In genomic region chr6:14217728-14218637, GRCh38 we compare ENCODE assay signal across 16 cellular contexts.
DNase-seq lines count a peak whose midpoint lies in the region; ATAC-seq, FAIRE-seq and TF ChIP-seq lines count a peak whose summit lies in the region.
"Had no signal": no experiment of that assay in that cellular context is flagged by ENCODE, and none has a peak within 500 bp of the region (broad histone marks: within the 10 kb centered on the region; RNA-seq: fewer than 3 reads in every experiment).

No MANE protein-coding gene starts in this region.

- 69% methylated on average over 12 of the region's 12 CpGs for WGBS in GM12878 (ENCODE audit: insufficient coverage, insufficient replicate concordance, low lambda C conversion rate, missing lambda C conversion rate)

- no peak for TF ChIP-seq POLR2A in GM12878 (IDR thresholded peaks at IDR 0.05; ENCODE audit: low read depth, low read length)

- FAIRE-seq in GM12878 (lab: Jason Lieb, UNC), result no peak
- FAIRE-seq: HTR-8/SVneo had no signal

- no peak overlapping the region for H3K4me3 Mint-ChIP-seq in nephron
- H3K4me3 Mint-ChIP-seq: activated naive CD8-positive, alpha-beta T cell treated with anti-CD3 and anti-CD28 coated beads for 36 hours had no signal

- SMC1A ChIA-PET in GM12878 (lab: Charles Lee; ENCODE audit: uncharacterized antibody, unreplicated experiment), result interaction anchor here (0.5 to 2.1 kb wide), 5 partner anchors 11 to 441 kb away, joined by 3 to 13 read pairs (median 3); no protein-coding TSS in a partner anchor

- H3K27ac Mint-ChIP-seq in nephron, result peak overlapping the region in 2 of 3 experiments; percentile 57 to 85
- H3K27ac Mint-ChIP-seq: activated naive CD8-positive, alpha-beta T cell treated with anti-CD3 and anti-CD28 coated beads for 36 hours; T-cell had no signal

- H3K27me3 ChIP-seq in GM12878 (replicated peaks in 1 of 2; ENCODE audit: control insufficient read depth in 2 of 2, insufficient read depth in 2 of 2, low read length in 1 of 2), result no peaks in the 10 kb centered on the region

- H3K4me1 Mint-ChIP-seq in nephron, result peaks cover 29% of the 10 kb centered on the region

- peak; percentile 91 for DNase-seq in DMS53 (lab: John Stamatoyannopoulos, UW)
- peak; percentile 25 to 72 for DNase-seq in NCI-H2081 (lab: John Stamatoyannopoulos, UW)
- no peak for DNase-seq in GM12878 (ENCODE audit: low read depth, low spot score)
- DNase-seq in NCI-H187 (lab: John Stamatoyannopoulos, UW), result no peak
- DNase-seq in ureter (ENCODE audit: low spot score), result no peak
- no peak for DNase-seq in coronary artery (ENCODE audit: low spot score)
- DNase-seq: activated CD4-positive, alpha-beta T cell treated with anti-CD3 and anti-CD28 coated beads for 4 hours; activated naive CD8-positive, alpha-beta T cell treated with anti-CD3 and anti-CD28 coated beads for 36 hours; effector memory CD4-positive, alpha-beta T cell; NCI-H524; stimulated activated naive CD4-positive, alpha-beta T cell; T-cell had no signal

- intact Hi-C loops in GM12878 (cut with micrococcal nuclease; ENCODE audit: unreplicated experiment), result no loop called here

- no peak for TF ChIP-seq EP300 in GM12878 (IDR thresholded peaks at IDR 0.05; ENCODE audit: borderline replicate concordance in 1 of 2, control insufficient read depth in 1 of 2, low read depth in 2 of 2, low read length in 2 of 2)

- no peaks in the 10 kb centered on the region for H3K9me3 ChIP-seq in GM12878 (replicated peaks; ENCODE audit: control insufficient read depth, insufficient read depth, low read length)

- H3K36me3 Mint-ChIP-seq in nephron (ENCODE audit: low read depth), result no peaks in the 10 kb centered on the region
- H3K36me3 Mint-ChIP-seq: activated naive CD8-positive, alpha-beta T cell treated with anti-CD3 and anti-CD28 coated beads for 36 hours; T-cell had no signal

- TF ChIP-seq CTCF in GM12878 (IDR thresholded peaks at IDR 0.05 in 2 of 3, conservative IDR thresholded peaks at IDR 0.05 in 1 of 3; ENCODE audit: control insufficient read depth in 2 of 3, extremely low read depth in 1 of 3, insufficient read depth in 1 of 3, low read depth in 3 of 3, low read length in 3 of 3) (no peak), nephron (IDR thresholded peaks at IDR 0.05; ENCODE audit: unreplicated experiment in 3 of 3) (no peak), coronary artery (IDR thresholded peaks at IDR 0.05) (no peak)

- H3K4me3 ChIP-seq in GM12878 (no peak overlapping the region), coronary artery (no peak overlapping the region)
- H3K4me3 ChIP-seq: skin epidermis had no signal

- ATAC-seq in GM12878 (peak; percentile 40; the same call in 2 of the 3 replicates), HG02981 (IDR thresholded peaks at IDR 0.05; ENCODE audit: unreplicated experiment) (no peak)
- ATAC-seq: T-cell had no signal

- CTCF ChIA-PET in GM12878 (lab: Yijun Ruan, JAX), result interaction anchor here (0.9 to 2.0 kb wide), 3 partner anchors 99 to 1988 kb away, joined by 3 to 10 read pairs (median 3); no protein-coding TSS in a partner anchor

- no peak overlapping the region; the same call in 1 of the 2 replicates for H3K4me2 ChIP-seq in GM12878 (ENCODE audit: control insufficient read depth, insufficient read depth)

- H3K27ac ChIP-seq in GM12878 (ENCODE audit: control insufficient read depth, insufficient read depth), result no peak overlapping the region
- no peak overlapping the region for H3K27ac ChIP-seq in coronary artery

- no peaks in the 10 kb centered on the region for H3K79me2 ChIP-seq in GM12878 (ENCODE audit: control insufficient read depth, insufficient read depth, low read length)

- H3K27me3 Mint-ChIP-seq in nephron (ENCODE audit: low read depth), result peaks cover 5% of the 10 kb centered on the region
- H3K27me3 Mint-ChIP-seq: activated naive CD8-positive, alpha-beta T cell treated with anti-CD3 and anti-CD28 coated beads for 36 hours had no signal

- in situ Hi-C loops in GM12878 (cut with MboI), result loop anchor here (10.0 to 25.0 kb wide), 3 partner anchors 1167 to 1394 kb away; no protein-coding TSS in a partner anchor

- no peaks in the 10 kb centered on the region for H3K4me1 ChIP-seq in GM12878 (ENCODE audit: control insufficient read depth, insufficient read depth, low read length)

- no peak overlapping the region for H3K9ac ChIP-seq in GM12878 (ENCODE audit: control insufficient read depth, insufficient read depth, low read length)

- no peaks in the 10 kb centered on the region for H3K36me3 ChIP-seq in GM12878 (ENCODE audit: control insufficient read depth in 2 of 2, insufficient read depth in 2 of 2, low read length in 1 of 2)

- RAD21 ChIA-PET in GM12878 (lab: Charles Lee; ENCODE audit: unreplicated experiment), result interaction anchor here (1.1 to 1.4 kb wide), 2 partner anchors 18 to 444 kb away, joined by 3 read pairs; no protein-coding TSS in a partner anchor

- H3K9me3 Mint-ChIP-seq in nephron, result no peaks in the 10 kb centered on the region
- H3K9me3 Mint-ChIP-seq: activated naive CD8-positive, alpha-beta T cell treated with anti-CD3 and anti-CD28 coated beads for 36 hours; T-cell had no signal

- POLR2A ChIA-PET in GM12878 (lab: Charles Lee), result no interaction called here

- no peak for TF ChIP-seq RAD21 in GM12878 (IDR thresholded peaks at IDR 0.05; ENCODE audit: insufficient read depth, low read depth, low read length)

- no TSS peak for BruUV-seq in GM12878 (replicated peaks; lab: Mats Ljungman, UMichigan)

- H4K20me1 ChIP-seq in GM12878 (ENCODE audit: control insufficient read depth, insufficient read depth), result no peaks in the 10 kb centered on the region

- no peak overlapping the region for H2AFZ ChIP-seq in GM12878 (ENCODE audit: control insufficient read depth, low read depth, low read length)

TF ChIP-seq in GM12878, 131 proteins besides CTCF, POLR2A, EP300 and RAD21:
- TF ChIP-seq PML (IDR thresholded peaks at IDR 0.05; ENCODE audit: low read length), result no peak
- no peak for TF ChIP-seq PAX8 (IDR thresholded peaks at IDR 0.05)
- TF ChIP-seq, protein P1, sequence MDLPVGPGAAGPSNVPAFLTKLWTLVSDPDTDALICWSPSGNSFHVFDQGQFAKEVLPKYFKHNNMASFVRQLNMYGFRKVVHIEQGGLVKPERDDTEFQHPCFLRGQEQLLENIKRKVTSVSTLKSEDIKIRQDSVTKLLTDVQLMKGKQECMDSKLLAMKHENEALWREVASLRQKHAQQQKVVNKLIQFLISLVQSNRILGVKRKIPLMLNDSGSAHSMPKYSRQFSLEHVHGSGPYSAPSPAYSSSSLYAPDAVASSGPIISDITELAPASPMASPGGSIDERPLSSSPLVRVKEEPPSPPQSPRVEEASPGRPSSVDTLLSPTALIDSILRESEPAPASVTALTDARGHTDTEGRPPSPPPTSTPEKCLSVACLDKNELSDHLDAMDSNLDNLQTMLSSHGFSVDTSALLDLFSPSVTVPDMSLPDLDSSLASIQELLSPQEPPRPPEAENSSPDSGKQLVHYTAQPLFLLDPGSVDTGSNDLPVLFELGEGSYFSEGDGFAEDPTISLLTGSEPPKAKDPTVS (IDR thresholded peaks at IDR 0.05; ENCODE audit: low read depth, low read length), result no peak
- no peak for TF ChIP-seq RFX5 (IDR thresholded peaks at IDR 0.05; ENCODE audit: low read depth, low read length)
- no peak for TF ChIP-seq TCF3 (IDR thresholded peaks at IDR 0.05; ENCODE audit: borderline replicate concordance, insufficient read depth, low read depth, low read length)
- TF ChIP-seq SUPT20H (IDR thresholded peaks at IDR 0.05; ENCODE audit: borderline replicate concordance, control insufficient read depth, low read depth, low read length), result no peak
- TF ChIP-seq, protein P2, sequence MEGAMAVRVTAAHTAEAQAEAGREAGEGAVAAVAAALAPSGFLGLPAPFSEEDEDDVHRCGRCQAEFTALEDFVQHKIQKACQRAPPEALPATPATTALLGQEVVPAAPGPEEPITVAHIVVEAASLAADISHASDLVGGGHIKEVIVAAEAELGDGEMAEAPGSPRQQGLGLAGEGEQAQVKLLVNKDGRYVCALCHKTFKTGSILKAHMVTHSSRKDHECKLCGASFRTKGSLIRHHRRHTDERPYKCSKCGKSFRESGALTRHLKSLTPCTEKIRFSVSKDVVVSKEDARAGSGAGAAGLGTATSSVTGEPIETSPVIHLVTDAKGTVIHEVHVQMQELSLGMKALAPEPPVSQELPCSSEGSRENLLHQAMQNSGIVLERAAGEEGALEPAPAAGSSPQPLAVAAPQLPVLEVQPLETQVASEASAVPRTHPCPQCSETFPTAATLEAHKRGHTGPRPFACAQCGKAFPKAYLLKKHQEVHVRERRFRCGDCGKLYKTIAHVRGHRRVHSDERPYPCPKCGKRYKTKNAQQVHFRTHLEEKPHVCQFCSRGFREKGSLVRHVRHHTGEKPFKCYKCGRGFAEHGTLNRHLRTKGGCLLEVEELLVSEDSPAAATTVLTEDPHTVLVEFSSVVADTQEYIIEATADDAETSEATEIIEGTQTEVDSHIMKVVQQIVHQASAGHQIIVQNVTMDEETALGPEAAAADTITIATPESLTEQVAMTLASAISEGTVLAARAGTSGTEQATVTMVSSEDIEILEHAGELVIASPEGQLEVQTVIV (IDR thresholded peaks at IDR 0.05; ENCODE audit: borderline replicate concordance, partially characterized antibody), result no peak
- no peak for TF ChIP-seq TCF7 (IDR thresholded peaks at IDR 0.05; ENCODE audit: borderline replicate concordance)
- no peak for TF ChIP-seq CBX5 (IDR thresholded peaks at IDR 0.05; ENCODE audit: low read depth)
- TF ChIP-seq LARP7 (IDR thresholded peaks at IDR 0.05), result no peak
- TF ChIP-seq FOXM1 (IDR thresholded peaks at IDR 0.05; ENCODE audit: low read depth, low read length), result no peak
- TF ChIP-seq SP1 (IDR thresholded peaks at IDR 0.05; ENCODE audit: low read depth, low read length), result no peak
- no peak for TF ChIP-seq USF2 (IDR thresholded peaks at IDR 0.05; ENCODE audit: borderline replicate concordance, low read depth, low read length)

Comparison
In these comparisons a context has a peak if more than half of its experiments do, and no peak if none do; other contexts are left out.
1. DNase-seq: peak in DMS53 (single experiment) and NCI-H2081 (2 of 2); none in GM12878 (single experiment), NCI-H187 (0 of 2), ureter (single experiment) and coronary artery (single experiment).